Comparison of ENCODE assay signal across 9 cellular contexts in genomic region chr10:84195044-84195830, GRCh38. TPM values are rescaled to one million over a fixed set of nuclear protein-coding genes. Genes with fewer than 3 reads are reported as not detected.
A peak's percentile ranks its signal among the peaks of the same experiment; 100 is the strongest.
DNase-seq lines count a peak whose midpoint lies in the region; ATAC-seq, FAIRE-seq and TF ChIP-seq lines count a peak whose summit lies in the region.
"Had no signal": no experiment of that assay in that cellular context is flagged by ENCODE, and none has a peak within 500 bp of the region (broad histone marks: within the 10 kb centered on the region; RNA-seq: fewer than 3 reads in every experiment).

No MANE protein-coding gene starts in this region.

- no peak for TF ChIP-seq CTCF in GM12864 (IDR thresholded peaks at IDR 0.05; ENCODE audit: low read depth, low read length, missing control alignments)
- TF ChIP-seq CTCF in endothelial cell of umbilical vein (IDR thresholded peaks at IDR 0.05; ENCODE audit: extremely low read depth in 1 of 2, insufficient read depth in 1 of 2, low read depth in 1 of 2, low read length in 2 of 2), result no peak
- TF ChIP-seq CTCF in parathyroid adenoma (IDR thresholded peaks at IDR 0.05), result no peak

- H3K9me3 ChIP-seq in endothelial cell of umbilical vein (replicated peaks; ENCODE audit: control insufficient read depth, insufficient read depth, low read length) (no peaks in the 10 kb centered on the region), parathyroid adenoma (ENCODE audit: control insufficient read depth, low read length) (no peaks in the 10 kb centered on the region)

- BruUV-seq in endothelial cell of umbilical vein (replicated peaks; lab: Mats Ljungman, UMichigan), result no TSS peak

- H3K4me3 ChIP-seq in GM12864 (ENCODE audit: low read depth, low read length), result peak overlapping the region; percentile 49
- H3K4me3 ChIP-seq in endothelial cell of umbilical vein (replicated peaks in 1 of 3; ENCODE audit: insufficient read depth in 1 of 3, low read depth in 1 of 3, low read length in 3 of 3), result no peak overlapping the region
- H3K4me3 ChIP-seq in parathyroid adenoma (ENCODE audit: low read depth, low read length), result no peak overlapping the region

- H3K4me2 ChIP-seq in endothelial cell of umbilical vein (ENCODE audit: insufficient read depth, low read length) (no peak overlapping the region), parathyroid adenoma (ENCODE audit: low read length) (peak overlapping the region; percentile 71)

- H3K27ac ChIP-seq in endothelial cell of umbilical vein (ENCODE audit: insufficient read depth, low read depth, low read length) (no peak overlapping the region), parathyroid adenoma (no peak overlapping the region)

- H3K9me1 ChIP-seq in endothelial cell of umbilical vein (replicated peaks; ENCODE audit: control insufficient read depth, extremely low read depth, insufficient read depth, low read length), result no peaks in the 10 kb centered on the region

- no peak for TF ChIP-seq POLR2A in endothelial cell of umbilical vein (IDR thresholded peaks at IDR 0.05; ENCODE audit: low read depth, low read length)

- H3K9ac ChIP-seq in endothelial cell of umbilical vein (replicated peaks; ENCODE audit: extremely low read depth, insufficient read depth, low read length), result no peak overlapping the region
- no peak overlapping the region for H3K9ac ChIP-seq in parathyroid adenoma

- H3K4me1 ChIP-seq in endothelial cell of umbilical vein (ENCODE audit: control insufficient read depth, extremely low read depth, insufficient read depth, low read length), result no peaks in the 10 kb centered on the region
- peaks cover 5% of the 10 kb centered on the region for H3K4me1 ChIP-seq in parathyroid adenoma

- FAIRE-seq in endothelial cell of umbilical vein (lab: Jason Lieb, UNC), result no peak

- POLR2A ChIA-PET in endothelial cell of umbilical vein (lab: Charles Lee), result no interaction called here

- dilution Hi-C loops in endothelial cell of umbilical vein (cut with MboI; ENCODE audit: extremely low pct_ligation_motif_present, low sequenced_read_pairs), result no loop called here

- CTCF ChIA-PET in endothelial cell of umbilical vein (lab: Charles Lee), result interaction anchor here (1.2 kb wide), 1 partner anchor 47 kb away, joined by 7 read pairs; no protein-coding TSS in a partner anchor

- ATAC-seq in HG03521 (IDR thresholded peaks at IDR 0.05; ENCODE audit: unreplicated experiment) (peak; percentile 3), GM21390 (IDR thresholded peaks at IDR 0.05; ENCODE audit: unreplicated experiment) (no peak)

- peaks cover 31% of the 10 kb centered on the region in 2 experiments for H3K27me3 ChIP-seq in endothelial cell of umbilical vein (ENCODE audit: control insufficient read depth in 2 of 2, insufficient read depth in 2 of 2, low read length in 2 of 2)
- no peaks in the 10 kb centered on the region for H3K27me3 ChIP-seq in parathyroid adenoma (ENCODE audit: control insufficient read depth, insufficient read depth, low read length)

- no peaks in the 10 kb centered on the region for H3K36me3 ChIP-seq in endothelial cell of umbilical vein (ENCODE audit: control insufficient read depth in 2 of 2, extremely low read depth in 1 of 2, insufficient read depth in 2 of 2, low read length in 2 of 2)
- no peaks in the 10 kb centered on the region for H3K36me3 ChIP-seq in parathyroid adenoma (ENCODE audit: control insufficient read depth, insufficient read depth, low read length)

- no peaks in the 10 kb centered on the region for H4K20me1 ChIP-seq in endothelial cell of umbilical vein (replicated peaks; ENCODE audit: control insufficient read depth, extremely low read depth, insufficient read depth, low read length)

- intact Hi-C loops in endothelial cell of umbilical vein (cut with micrococcal nuclease), result no loop called here

- DNase-seq in GM12864 (ENCODE audit: low read depth) (no peak), endothelial cell of umbilical vein (ENCODE audit: low read depth, low spot score) (no peak), LoVo (ENCODE audit: low spot score) (no peak), NCI-H2029 (lab: John Stamatoyannopoulos, UW) (no peak), dermis blood vessel endothelial cell (no peak)

- H3K79me2 ChIP-seq in endothelial cell of umbilical vein (ENCODE audit: control insufficient read depth, insufficient read depth, low read length) (no peaks in the 10 kb centered on the region), parathyroid adenoma (no peaks in the 10 kb centered on the region)

- H2AFZ ChIP-seq in endothelial cell of umbilical vein (ENCODE audit: low read depth, low read length) (no peak overlapping the region), parathyroid adenoma (peak overlapping the region; percentile 72)

TF ChIP-seq in endothelial cell of umbilical vein, 7 proteins besides CTCF, POLR2A, EP300 and RAD21:
- TF ChIP-seq FOS (IDR thresholded peaks at IDR 0.05; ENCODE audit: borderline replicate concordance, insufficient read depth, low read length) (no peak), EZH2 (IDR thresholded peaks at IDR 0.05; ENCODE audit: borderline replicate concordance, low read depth, low read length, severe bottlenecking) (peak; percentile 76)

RNA-seq across cellular contexts. Expression of gene CDHR1, which starts 0.9 kb away (rescaled TPM):
- total RNA-seq in endothelial cell of umbilical vein (0.14 and 0.53 TPM in 2 replicates), dermis blood vessel endothelial cell (0.68 and 2.3 TPM in 2 replicates)
- 0.11 and 0.13 TPM in 2 replicates for polyA plus RNA-seq in endothelial cell of umbilical vein
- polyA plus RNA-seq in endothelial cell of umbilical vein (2011; cell fraction: cytosol; rRNA removed), result 0.08 and 0.10 TPM in 2 replicates
- 0.13 and 0.58 TPM in 2 replicates for polyA plus RNA-seq in endothelial cell of umbilical vein (2011; cell fraction: nucleus; rRNA removed)
- polyA plus RNA-seq in endothelial cell of umbilical vein (2012), result not detected in 2 replicates
- polyA minus RNA-seq in endothelial cell of umbilical vein, result 0.10 TPM in 1 of 2 replicates, not detected in the other
- not detected for polyA minus RNA-seq in endothelial cell of umbilical vein (2011; cell fraction: cytosol; rRNA and poly(A)+ RNA removed)
- polyA minus RNA-seq in endothelial cell of umbilical vein (2011; cell fraction: nucleus; rRNA and poly(A)+ RNA removed), result not detected in 2 replicates

RNA-seq across cellular contexts. Expression of gene GPR15LG, which starts 21.6 kb away (rescaled TPM):
- total RNA-seq in endothelial cell of umbilical vein (not detected in 2 replicates), dermis blood vessel endothelial cell (0.47 TPM in 1 of 2 replicates, not detected in the other)
- not detected in 2 replicates for polyA plus RNA-seq in endothelial cell of umbilical vein
- not detected in 2 replicates for polyA plus RNA-seq in endothelial cell of umbilical vein (2011; cell fraction: cytosol; rRNA removed)
- not detected in 2 replicates for polyA plus RNA-seq in endothelial cell of umbilical vein (2011; cell fraction: nucleus; rRNA removed)
- not detected in 2 replicates for polyA plus RNA-seq in endothelial cell of umbilical vein (2012)
- polyA minus RNA-seq in endothelial cell of umbilical vein, result not detected in 2 replicates
- not detected for polyA minus RNA-seq in endothelial cell of umbilical vein (2011; cell fraction: cytosol; rRNA and poly(A)+ RNA removed)
- polyA minus RNA-seq in endothelial cell of umbilical vein (2011; cell fraction: nucleus; rRNA and poly(A)+ RNA removed), result not detected in 2 replicates
- total RNA-seq: activated T-helper 17 cell treated with anti-CD3 and anti-CD28 coated beads, Interleukin-2, amount 50 U/mL, for 72 hours had no signal

RNA-seq across cellular contexts. Expression of gene LRIT2, which starts 30.1 kb away (rescaled TPM):
- total RNA-seq in endothelial cell of umbilical vein (not detected in 2 replicates), dermis blood vessel endothelial cell (not detected in 2 replicates)
- not detected in 2 replicates for polyA plus RNA-seq in endothelial cell of umbilical vein
- polyA plus RNA-seq in endothelial cell of umbilical vein (2011; cell fraction: cytosol; rRNA removed), result not detected in 2 replicates
- not detected in 2 replicates for polyA plus RNA-seq in endothelial cell of umbilical vein (2011; cell fraction: nucleus; rRNA removed)
- not detected in 2 replicates for polyA plus RNA-seq in endothelial cell of umbilical vein (2012)
- not detected in 2 replicates for polyA minus RNA-seq in endothelial cell of umbilical vein
- polyA minus RNA-seq in endothelial cell of umbilical vein (2011; cell fraction: cytosol; rRNA and poly(A)+ RNA removed), result not detected
- not detected in 2 replicates for polyA minus RNA-seq in endothelial cell of umbilical vein (2011; cell fraction: nucleus; rRNA and poly(A)+ RNA removed)
- total RNA-seq: activated T-helper 17 cell treated with anti-CD3 and anti-CD28 coated beads, Interleukin-2, amount 50 U/mL, for 72 hours had no signal

RNA-seq across cellular contexts. Expression of gene LRIT1, which starts 46.1 kb away (rescaled TPM):
- total RNA-seq in endothelial cell of umbilical vein (not detected in 2 replicates), dermis blood vessel endothelial cell (not detected in 2 replicates)
- not detected in 2 replicates for polyA plus RNA-seq in endothelial cell of umbilical vein
- not detected in 2 replicates for polyA plus RNA-seq in endothelial cell of umbilical vein (2011; cell fraction: cytosol; rRNA removed)
- not detected in 2 replicates for polyA plus RNA-seq in endothelial cell of umbilical vein (2011; cell fraction: nucleus; rRNA removed)
- polyA plus RNA-seq in endothelial cell of umbilical vein (2012), result not detected in 2 replicates
- polyA minus RNA-seq in endothelial cell of umbilical vein, result not detected in 2 replicates
- polyA minus RNA-seq in endothelial cell of umbilical vein (2011; cell fraction: cytosol; rRNA and poly(A)+ RNA removed), result not detected
- polyA minus RNA-seq in endothelial cell of umbilical vein (2011; cell fraction: nucleus; rRNA and poly(A)+ RNA removed), result not detected in 2 replicates
- total RNA-seq: activated T-helper 17 cell treated with anti-CD3 and anti-CD28 coated beads, Interleukin-2, amount 50 U/mL, for 72 hours had no signal

RNA-seq across cellular contexts. Expression of gene RGR, which starts 49.6 kb away (rescaled TPM):
- total RNA-seq in endothelial cell of umbilical vein (not detected in 2 replicates), dermis blood vessel endothelial cell (not detected in 2 replicates)
- not detected in 2 replicates for polyA plus RNA-seq in endothelial cell of umbilical vein
- polyA plus RNA-seq in endothelial cell of umbilical vein (2011; cell fraction: cytosol; rRNA removed), result not detected in 2 replicates
- polyA plus RNA-seq in endothelial cell of umbilical vein (2011; cell fraction: nucleus; rRNA removed), result not detected in 2 replicates
- not detected in 2 replicates for polyA plus RNA-seq in endothelial cell of umbilical vein (2012)
- not detected in 2 replicates for polyA minus RNA-seq in endothelial cell of umbilical vein
- not detected for polyA minus RNA-seq in endothelial cell of umbilical vein (2011; cell fraction: cytosol; rRNA and poly(A)+ RNA removed)
- polyA minus RNA-seq in endothelial cell of umbilical vein (2011; cell fraction: nucleus; rRNA and poly(A)+ RNA removed), result not detected in 2 replicates
- total RNA-seq: activated T-helper 17 cell treated with anti-CD3 and anti-CD28 coated beads, Interleukin-2, amount 50 U/mL, for 72 hours had no signal
